Comparison of ENCODE assay signal across 1 cellular context in the genomic region with DNA sequence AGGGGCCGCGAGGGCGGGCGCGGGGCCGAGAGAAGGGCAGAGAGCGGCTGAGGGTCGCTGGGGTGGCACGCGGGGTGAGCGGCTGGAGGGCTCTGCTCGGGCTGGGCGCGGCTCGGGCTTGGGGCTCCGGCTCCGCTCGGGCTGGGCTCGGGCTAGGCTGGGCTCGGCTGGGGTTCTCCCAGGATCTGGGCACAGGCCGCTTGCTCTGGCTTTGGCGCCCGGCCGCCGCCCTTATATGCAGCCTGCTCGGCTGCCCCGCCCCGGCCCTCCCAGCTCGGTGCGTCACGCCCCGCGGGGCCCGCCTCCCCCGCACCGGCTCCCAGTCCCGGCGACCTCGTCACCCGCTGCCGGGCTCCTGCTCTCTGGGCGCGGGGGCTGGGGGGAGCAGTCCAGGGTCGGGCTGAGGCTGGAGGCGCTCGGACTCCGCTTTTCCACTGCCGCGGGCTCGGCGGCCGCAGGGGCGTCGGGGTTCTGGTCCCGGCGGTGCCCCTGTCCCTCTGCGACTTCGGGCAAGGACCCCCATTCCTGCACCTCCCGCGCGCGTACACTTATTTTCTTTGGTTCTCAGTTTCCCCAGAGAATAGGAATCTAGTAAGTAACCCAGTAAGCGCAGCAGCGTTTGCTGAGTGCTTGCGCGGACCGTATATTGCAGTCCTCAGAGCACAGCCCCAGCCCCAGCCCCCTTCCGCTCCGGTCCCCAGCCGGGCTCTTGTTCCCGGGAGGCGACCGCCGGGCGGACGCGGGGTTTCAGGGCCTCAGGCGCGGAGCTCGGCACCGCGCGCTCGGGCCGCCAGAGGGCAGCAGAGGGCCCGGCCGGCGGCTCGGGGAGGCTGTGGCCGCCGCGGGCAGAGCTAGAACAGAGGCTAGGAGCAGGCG.
TF ChIP-seq lines count a peak whose summit lies in the region.

A gene with protein sequence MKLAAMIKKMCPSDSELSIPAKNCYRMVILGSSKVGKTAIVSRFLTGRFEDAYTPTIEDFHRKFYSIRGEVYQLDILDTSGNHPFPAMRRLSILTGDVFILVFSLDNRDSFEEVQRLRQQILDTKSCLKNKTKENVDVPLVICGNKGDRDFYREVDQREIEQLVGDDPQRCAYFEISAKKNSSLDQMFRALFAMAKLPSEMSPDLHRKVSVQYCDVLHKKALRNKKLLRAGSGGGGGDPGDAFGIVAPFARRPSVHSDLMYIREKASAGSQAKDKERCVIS (minus strand): TSS at position 207 of the 876 bp plus-strand sequence. CDS start 214 bp downstream, outside the sequence.

TF ChIP-seq in K562, 482 proteins besides CTCF, POLR2A, EP300 and RAD21 (continued from another document and continues in another):
- TF ChIP-seq, protein P1, sequence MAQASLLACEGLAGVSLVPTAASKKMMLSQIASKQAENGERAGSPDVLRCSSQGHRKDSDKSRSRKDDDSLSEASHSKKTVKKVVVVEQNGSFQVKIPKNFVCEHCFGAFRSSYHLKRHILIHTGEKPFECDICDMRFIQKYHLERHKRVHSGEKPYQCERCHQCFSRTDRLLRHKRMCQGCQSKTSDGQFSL (CRISPR knock-in tag; IDR thresholded peaks at IDR 0.05): 0 out of 2 replicates have a peak, but pooled peaks have one; percentile 49
- TF ChIP-seq, protein P1 (tag; IDR thresholded peaks at IDR 0.05): no peak
- TF ChIP-seq CC2D1A (IDR thresholded peaks at IDR 0.05): no peak
- TF ChIP-seq XRCC5 (IDR thresholded peaks at IDR 0.05; ENCODE audit: low read depth, low read length): no peak
- no peak for TF ChIP-seq SLC30A9 (CRISPR knock-in tag; IDR thresholded peaks at IDR 0.05)
- TF ChIP-seq SRSF3 (IDR thresholded peaks at IDR 0.05; ENCODE audit: insufficient read depth, low read length): no peak
- TF ChIP-seq, protein P2, sequence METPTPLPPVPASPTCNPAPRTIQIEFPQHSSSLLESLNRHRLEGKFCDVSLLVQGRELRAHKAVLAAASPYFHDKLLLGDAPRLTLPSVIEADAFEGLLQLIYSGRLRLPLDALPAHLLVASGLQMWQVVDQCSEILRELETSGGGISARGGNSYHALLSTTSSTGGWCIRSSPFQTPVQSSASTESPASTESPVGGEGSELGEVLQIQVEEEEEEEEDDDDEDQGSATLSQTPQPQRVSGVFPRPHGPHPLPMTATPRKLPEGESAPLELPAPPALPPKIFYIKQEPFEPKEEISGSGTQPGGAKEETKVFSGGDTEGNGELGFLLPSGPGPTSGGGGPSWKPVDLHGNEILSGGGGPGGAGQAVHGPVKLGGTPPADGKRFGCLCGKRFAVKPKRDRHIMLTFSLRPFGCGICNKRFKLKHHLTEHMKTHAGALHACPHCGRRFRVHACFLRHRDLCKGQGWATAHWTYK (CRISPR knock-in tag; IDR thresholded peaks at IDR 0.05): no peak
- TF ChIP-seq GATAD2B (IDR thresholded peaks at IDR 0.05; ENCODE audit: borderline replicate concordance): no peak
- TF ChIP-seq MEF2D (tag; conservative IDR thresholded peaks at IDR 0.05; ENCODE audit: low read depth): no peak
- no peak for TF ChIP-seq NCOA2 (IDR thresholded peaks at IDR 0.05; ENCODE audit: partially characterized antibody in 2 of 2)
- TF ChIP-seq PCBP1 (IDR thresholded peaks at IDR 0.05; ENCODE audit: low read depth, low read length, poor library complexity, severe bottlenecking): peak; percentile 35
- TF ChIP-seq NRF1 (conservative IDR thresholded peaks at IDR 0.05 in 1 of 2, IDR thresholded peaks at IDR 0.05 in 1 of 2): 0 out of 4 replicates have a peak, but pooled peaks of 1 of the 2 experiments have one; percentile 19
- TF ChIP-seq CCNT2 (IDR thresholded peaks at IDR 0.05; ENCODE audit: borderline replicate concordance, extremely low read depth, insufficient read length, low read depth, low read length): peak; percentile 25
- TF ChIP-seq, protein P3, sequence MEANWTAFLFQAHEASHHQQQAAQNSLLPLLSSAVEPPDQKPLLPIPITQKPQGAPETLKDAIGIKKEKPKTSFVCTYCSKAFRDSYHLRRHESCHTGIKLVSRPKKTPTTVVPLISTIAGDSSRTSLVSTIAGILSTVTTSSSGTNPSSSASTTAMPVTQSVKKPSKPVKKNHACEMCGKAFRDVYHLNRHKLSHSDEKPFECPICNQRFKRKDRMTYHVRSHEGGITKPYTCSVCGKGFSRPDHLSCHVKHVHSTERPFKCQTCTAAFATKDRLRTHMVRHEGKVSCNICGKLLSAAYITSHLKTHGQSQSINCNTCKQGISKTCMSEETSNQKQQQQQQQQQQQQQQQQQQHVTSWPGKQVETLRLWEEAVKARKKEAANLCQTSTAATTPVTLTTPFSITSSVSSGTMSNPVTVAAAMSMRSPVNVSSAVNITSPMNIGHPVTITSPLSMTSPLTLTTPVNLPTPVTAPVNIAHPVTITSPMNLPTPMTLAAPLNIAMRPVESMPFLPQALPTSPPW (CRISPR knock-in tag; IDR thresholded peaks at IDR 0.05): peak; percentile 71
- TF ChIP-seq, protein P4, sequence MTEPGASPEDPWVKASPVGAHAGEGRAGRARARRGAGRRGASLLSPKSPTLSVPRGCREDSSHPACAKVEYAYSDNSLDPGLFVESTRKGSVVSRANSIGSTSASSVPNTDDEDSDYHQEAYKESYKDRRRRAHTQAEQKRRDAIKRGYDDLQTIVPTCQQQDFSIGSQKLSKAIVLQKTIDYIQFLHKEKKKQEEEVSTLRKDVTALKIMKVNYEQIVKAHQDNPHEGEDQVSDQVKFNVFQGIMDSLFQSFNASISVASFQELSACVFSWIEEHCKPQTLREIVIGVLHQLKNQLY (CRISPR knock-in tag; conservative IDR thresholded peaks at IDR 0.05): no peak
- TF ChIP-seq YY1 (IDR thresholded peaks at IDR 0.05; ENCODE audit: borderline replicate concordance in 1 of 3, control insufficient read depth in 1 of 3, extremely low read depth in 1 of 3, insufficient read depth in 3 of 3, insufficient read length in 1 of 3, insufficient replicate concordance in 2 of 3, low read depth in 1 of 3, low read length in 2 of 3): peak in 1 of 3 experiments; percentile 49
- no peak for TF ChIP-seq PML (IDR thresholded peaks at IDR 0.05; ENCODE audit: low read length)
- TF ChIP-seq, protein P5, sequence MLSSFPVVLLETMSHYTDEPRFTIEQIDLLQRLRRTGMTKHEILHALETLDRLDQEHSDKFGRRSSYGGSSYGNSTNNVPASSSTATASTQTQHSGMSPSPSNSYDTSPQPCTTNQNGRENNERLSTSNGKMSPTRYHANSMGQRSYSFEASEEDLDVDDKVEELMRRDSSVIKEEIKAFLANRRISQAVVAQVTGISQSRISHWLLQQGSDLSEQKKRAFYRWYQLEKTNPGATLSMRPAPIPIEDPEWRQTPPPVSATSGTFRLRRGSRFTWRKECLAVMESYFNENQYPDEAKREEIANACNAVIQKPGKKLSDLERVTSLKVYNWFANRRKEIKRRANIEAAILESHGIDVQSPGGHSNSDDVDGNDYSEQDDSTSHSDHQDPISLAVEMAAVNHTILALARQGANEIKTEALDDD (IDR thresholded peaks at IDR 0.05): no peak
- no peak for TF ChIP-seq SIN3A (IDR thresholded peaks at IDR 0.05; ENCODE audit: borderline replicate concordance in 2 of 2, control insufficient read depth in 1 of 2, low read depth in 2 of 2, low read length in 2 of 2)
- no peak for TF ChIP-seq SIN3B (IDR thresholded peaks at IDR 0.05; ENCODE audit: low read depth)
- TF ChIP-seq, protein P6, sequence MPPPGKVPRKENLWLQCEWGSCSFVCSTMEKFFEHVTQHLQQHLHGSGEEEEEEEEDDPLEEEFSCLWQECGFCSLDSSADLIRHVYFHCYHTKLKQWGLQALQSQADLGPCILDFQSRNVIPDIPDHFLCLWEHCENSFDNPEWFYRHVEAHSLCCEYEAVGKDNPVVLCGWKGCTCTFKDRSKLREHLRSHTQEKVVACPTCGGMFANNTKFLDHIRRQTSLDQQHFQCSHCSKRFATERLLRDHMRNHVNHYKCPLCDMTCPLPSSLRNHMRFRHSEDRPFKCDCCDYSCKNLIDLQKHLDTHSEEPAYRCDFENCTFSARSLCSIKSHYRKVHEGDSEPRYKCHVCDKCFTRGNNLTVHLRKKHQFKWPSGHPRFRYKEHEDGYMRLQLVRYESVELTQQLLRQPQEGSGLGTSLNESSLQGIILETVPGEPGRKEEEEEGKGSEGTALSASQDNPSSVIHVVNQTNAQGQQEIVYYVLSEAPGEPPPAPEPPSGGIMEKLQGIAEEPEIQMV (tag; conservative IDR thresholded peaks at IDR 0.05; ENCODE audit: low read depth): 0 out of 2 replicates have a peak, but pooled peaks have one; percentile 25
- TF ChIP-seq, protein P7, sequence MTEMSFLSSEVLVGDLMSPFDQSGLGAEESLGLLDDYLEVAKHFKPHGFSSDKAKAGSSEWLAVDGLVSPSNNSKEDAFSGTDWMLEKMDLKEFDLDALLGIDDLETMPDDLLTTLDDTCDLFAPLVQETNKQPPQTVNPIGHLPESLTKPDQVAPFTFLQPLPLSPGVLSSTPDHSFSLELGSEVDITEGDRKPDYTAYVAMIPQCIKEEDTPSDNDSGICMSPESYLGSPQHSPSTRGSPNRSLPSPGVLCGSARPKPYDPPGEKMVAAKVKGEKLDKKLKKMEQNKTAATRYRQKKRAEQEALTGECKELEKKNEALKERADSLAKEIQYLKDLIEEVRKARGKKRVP (CRISPR knock-in tag; IDR thresholded peaks at IDR 0.05): no peak
- TF ChIP-seq, protein P8, sequence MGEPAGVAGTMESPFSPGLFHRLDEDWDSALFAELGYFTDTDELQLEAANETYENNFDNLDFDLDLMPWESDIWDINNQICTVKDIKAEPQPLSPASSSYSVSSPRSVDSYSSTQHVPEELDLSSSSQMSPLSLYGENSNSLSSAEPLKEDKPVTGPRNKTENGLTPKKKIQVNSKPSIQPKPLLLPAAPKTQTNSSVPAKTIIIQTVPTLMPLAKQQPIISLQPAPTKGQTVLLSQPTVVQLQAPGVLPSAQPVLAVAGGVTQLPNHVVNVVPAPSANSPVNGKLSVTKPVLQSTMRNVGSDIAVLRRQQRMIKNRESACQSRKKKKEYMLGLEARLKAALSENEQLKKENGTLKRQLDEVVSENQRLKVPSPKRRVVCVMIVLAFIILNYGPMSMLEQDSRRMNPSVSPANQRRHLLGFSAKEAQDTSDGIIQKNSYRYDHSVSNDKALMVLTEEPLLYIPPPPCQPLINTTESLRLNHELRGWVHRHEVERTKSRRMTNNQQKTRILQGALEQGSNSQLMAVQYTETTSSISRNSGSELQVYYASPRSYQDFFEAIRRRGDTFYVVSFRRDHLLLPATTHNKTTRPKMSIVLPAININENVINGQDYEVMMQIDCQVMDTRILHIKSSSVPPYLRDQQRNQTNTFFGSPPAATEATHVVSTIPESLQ (CRISPR knock-in tag; IDR thresholded peaks at IDR 0.05): no peak
- no peak for TF ChIP-seq ETS2 (tag; IDR thresholded peaks at IDR 0.05; ENCODE audit: borderline replicate concordance, poor library complexity, severe bottlenecking)
- TF ChIP-seq ZNF583 (CRISPR knock-in tag; IDR thresholded peaks at IDR 0.05): no peak
- TF ChIP-seq LEF1 (IDR thresholded peaks at IDR 0.05): no peak
- TF ChIP-seq SUPT5H (IDR thresholded peaks at IDR 0.05): no peak
- TF ChIP-seq ARHGAP35 (IDR thresholded peaks at IDR 0.05; ENCODE audit: partially characterized antibody): no peak
- no peak for TF ChIP-seq ATF1 (CRISPR knock-in tag; IDR thresholded peaks at IDR 0.05)
- peak; percentile 64 for TF ChIP-seq ATF1 (tag; IDR thresholded peaks at IDR 0.05)
- TF ChIP-seq MBD2 (IDR thresholded peaks at IDR 0.05; ENCODE audit: borderline replicate concordance, low read depth): peak; percentile 17; the same call in 1 of the 2 replicates
- no peak for TF ChIP-seq ZNF707 (CRISPR knock-in tag; conservative IDR thresholded peaks at IDR 0.05)
- TF ChIP-seq, protein P9, sequence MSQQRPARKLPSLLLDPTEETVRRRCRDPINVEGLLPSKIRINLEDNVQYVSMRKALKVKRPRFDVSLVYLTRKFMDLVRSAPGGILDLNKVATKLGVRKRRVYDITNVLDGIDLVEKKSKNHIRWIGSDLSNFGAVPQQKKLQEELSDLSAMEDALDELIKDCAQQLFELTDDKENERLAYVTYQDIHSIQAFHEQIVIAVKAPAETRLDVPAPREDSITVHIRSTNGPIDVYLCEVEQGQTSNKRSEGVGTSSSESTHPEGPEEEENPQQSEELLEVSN (IDR thresholded peaks at IDR 0.05; ENCODE audit: borderline replicate concordance in 1 of 2, extremely low read depth in 1 of 2, insufficient read depth in 1 of 2, insufficient read length in 1 of 2, low read depth in 1 of 2, low read length in 1 of 2, poor library complexity in 1 of 2, severe bottlenecking in 1 of 2): peak in 1 of 2 experiments; percentile 50
- TF ChIP-seq PHF8 (IDR thresholded peaks at IDR 0.05; ENCODE audit: borderline replicate concordance, low read length): peak; percentile 40; the same call in 1 of the 2 replicates
- peak; percentile 87 for TF ChIP-seq RB1 (IDR thresholded peaks at IDR 0.05; ENCODE audit: low read depth)
- TF ChIP-seq HMGN3 (IDR thresholded peaks at IDR 0.05; ENCODE audit: borderline replicate concordance, extremely low read depth, insufficient read length, low read depth, low read length): peak; percentile 9
- TF ChIP-seq RBBP5 (IDR thresholded peaks at IDR 0.05; ENCODE audit: borderline replicate concordance, insufficient read depth, low read length, poor library complexity, severe bottlenecking): no peak
- no peak for TF ChIP-seq NR4A1 (CRISPR knock-in tag; IDR thresholded peaks at IDR 0.05)
- TF ChIP-seq NR4A1 (tag; IDR thresholded peaks at IDR 0.05): no peak
- TF ChIP-seq NFE2L1 (tag; IDR thresholded peaks at IDR 0.05; ENCODE audit: borderline replicate concordance, low read depth): no peak
- TF ChIP-seq, protein P10, sequence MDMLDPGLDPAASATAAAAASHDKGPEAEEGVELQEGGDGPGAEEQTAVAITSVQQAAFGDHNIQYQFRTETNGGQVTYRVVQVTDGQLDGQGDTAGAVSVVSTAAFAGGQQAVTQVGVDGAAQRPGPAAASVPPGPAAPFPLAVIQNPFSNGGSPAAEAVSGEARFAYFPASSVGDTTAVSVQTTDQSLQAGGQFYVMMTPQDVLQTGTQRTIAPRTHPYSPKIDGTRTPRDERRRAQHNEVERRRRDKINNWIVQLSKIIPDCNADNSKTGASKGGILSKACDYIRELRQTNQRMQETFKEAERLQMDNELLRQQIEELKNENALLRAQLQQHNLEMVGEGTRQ (CRISPR knock-in tag; IDR thresholded peaks at IDR 0.05): no peak
- no peak for TF ChIP-seq PHF20 (IDR thresholded peaks at IDR 0.05; ENCODE audit: partially characterized antibody)
- no peak for TF ChIP-seq SMARCA4 (IDR thresholded peaks at IDR 0.05)
- peak; percentile 60 for TF ChIP-seq RBFOX2 (IDR thresholded peaks at IDR 0.05; ENCODE audit: low read depth, low read length)
- peak; percentile 31 for TF ChIP-seq RBM22 (IDR thresholded peaks at IDR 0.05; ENCODE audit: low read depth, low read length, poor library complexity, severe bottlenecking)
- TF ChIP-seq CBFA2T2 (conservative IDR thresholded peaks at IDR 0.05): no peak
- TF ChIP-seq HNRNPL (IDR thresholded peaks at IDR 0.05; ENCODE audit: low read depth, low read length): peak; percentile 72; the same call in 1 of the 2 replicates
- TF ChIP-seq ZNF140 (CRISPR knock-in tag; IDR thresholded peaks at IDR 0.05): no peak
- no peak for TF ChIP-seq ZNF76 (CRISPR knock-in tag; IDR thresholded peaks at IDR 0.05; ENCODE audit: borderline replicate concordance)
- TF ChIP-seq MYC (IDR thresholded peaks at IDR 0.05; ENCODE audit: low read depth, low read length): no peak
- no peak for TF ChIP-seq MYC (CRISPR knock-in tag; IDR thresholded peaks at IDR 0.05; ENCODE audit: borderline replicate concordance, low read depth)
- no peak for TF ChIP-seq SP1 (CRISPR knock-in tag; IDR thresholded peaks at IDR 0.05)
- no peak for TF ChIP-seq SAP30 (IDR thresholded peaks at IDR 0.05; ENCODE audit: borderline replicate concordance, insufficient read depth, low read depth, low read length, poor library complexity, severe bottlenecking)
- TF ChIP-seq CREM (IDR thresholded peaks at IDR 0.05; ENCODE audit: low read depth): peak; percentile 64
